Comparison of ENCODE assay signal across 25 cellular contexts in genomic region chr6:72203983-72204382, GRCh38.
"Had no signal": no experiment of that assay in that cellular context is flagged by ENCODE, and none has a peak within 500 bp of the region (broad histone marks: within the 10 kb centered on the region; RNA-seq: fewer than 3 reads in every experiment).

No MANE protein-coding gene starts in this region.

- H3K4me2 ChIP-seq: hepatocyte had no signal

- H3K27ac ChIP-seq: hepatocyte, left ventricle myocardium inferior, parathyroid adenoma, spleen, suprapubic skin, thoracic aorta, tibial artery, uterus had no signal

- H3K27me3 Mint-ChIP-seq: naive thymus-derived CD8-positive, alpha-beta T cell; stimulated activated naive CD8-positive, alpha-beta T cell treated with anti-CD3 and anti-CD28 coated beads, Interleukin-15, Interleukin-2, amounts not matched to agents 100 ng/mL and 50 ng/mL, for 24 hours had no signal

- H3K9ac ChIP-seq: parathyroid adenoma had no signal

- ATAC-seq: mucosa of descending colon; naive thymus-derived CD8-positive, alpha-beta T cell; right cardiac atrium; sciatic nerve; stimulated activated effector memory CD8-positive, alpha-beta T cell treated with anti-CD3 and anti-CD28 coated beads, Interleukin-12 subunit alpha, Interleukin-12 subunit beta, amount 100 ng/mL, for 72 hours had no signal

- H3K36me3 ChIP-seq: left ventricle myocardium inferior, spleen, suprapubic skin, thoracic aorta, tibial artery, uterus had no signal

- H3K4me3 Mint-ChIP-seq: naive thymus-derived CD8-positive, alpha-beta T cell; nephron; neural crest cell; stimulated activated effector memory CD8-positive, alpha-beta T cell treated with anti-CD3 and anti-CD28 coated beads, Interleukin-12 subunit alpha, Interleukin-12 subunit beta, amount 100 ng/mL, for 72 hours; stimulated activated naive CD8-positive, alpha-beta T cell treated with anti-CD3 and anti-CD28 coated beads, Interleukin-15, Interleukin-2, amounts not matched to agents 100 ng/mL and 50 ng/mL, for 24 hours had no signal

- H3K36me3 Mint-ChIP-seq: naive thymus-derived CD8-positive, alpha-beta T cell; stimulated activated effector memory CD8-positive, alpha-beta T cell treated with anti-CD3 and anti-CD28 coated beads, Interleukin-12 subunit alpha, Interleukin-12 subunit beta, amount 100 ng/mL, for 72 hours had no signal

- H3K27ac Mint-ChIP-seq: naive thymus-derived CD8-positive, alpha-beta T cell; nephron; stimulated activated effector memory CD8-positive, alpha-beta T cell treated with anti-CD3 and anti-CD28 coated beads, Interleukin-12 subunit alpha, Interleukin-12 subunit beta, amount 100 ng/mL, for 72 hours; stimulated activated naive CD8-positive, alpha-beta T cell treated with anti-CD3 and anti-CD28 coated beads, Interleukin-15, Interleukin-2, amounts not matched to agents 100 ng/mL and 50 ng/mL, for 24 hours had no signal

- H3K4me1 Mint-ChIP-seq: naive thymus-derived CD8-positive, alpha-beta T cell; neural crest cell; stimulated activated effector memory CD8-positive, alpha-beta T cell treated with anti-CD3 and anti-CD28 coated beads, Interleukin-12 subunit alpha, Interleukin-12 subunit beta, amount 100 ng/mL, for 72 hours had no signal

- H3K4me3 ChIP-seq: hepatocyte, left ventricle myocardium inferior, lung, mucosa of descending colon, spleen, suprapubic skin, thoracic aorta, tibial artery, uterus had no signal

- H3K9me3 ChIP-seq: left ventricle myocardium inferior, mucosa of descending colon, spleen, suprapubic skin, thoracic aorta, tibial artery, uterus had no signal

- H3K4me1 ChIP-seq: left ventricle myocardium inferior, spleen, suprapubic skin, tibial artery, uterus had no signal

- H3K27me3 ChIP-seq: hepatocyte, spleen, suprapubic skin, tibial artery, uterus had no signal

- H3K9me3 Mint-ChIP-seq: naive thymus-derived CD8-positive, alpha-beta T cell; nephron; neural crest cell; stimulated activated naive CD8-positive, alpha-beta T cell treated with anti-CD3 and anti-CD28 coated beads, Interleukin-15, Interleukin-2, amounts not matched to agents 100 ng/mL and 50 ng/mL, for 24 hours had no signal

- DNase-seq: islet precursor cell; left ventricle myocardium inferior; midbrain; mucosa of descending colon; naive thymus-derived CD8-positive, alpha-beta T cell; nucleus accumbens; retina; right cardiac atrium; small intestine; spleen; stimulated activated CD4-positive, alpha-beta T cell treated with anti-CD3 and anti-CD28 coated beads, Interleukin-4, amount 100 ng/mL, for 24 hours; stimulated activated naive CD4-positive, alpha-beta T cell; tibial artery; trophoblast cell; uterus had no signal

- H3K79me2 ChIP-seq: hepatocyte, parathyroid adenoma had no signal
